14 cellular contexts compared by ENCODE assay signal in genomic region chr15:83733206-83733605, GRCh38.
A peak's percentile ranks its signal among the peaks of the same experiment; 100 is the strongest.
DNase-seq lines count a peak whose midpoint lies in the region; ATAC-seq and TF ChIP-seq lines count a peak whose summit lies in the region.
"Had no signal": no experiment of that assay in that cellular context is flagged by ENCODE, and none has a peak within 500 bp of the region (broad histone marks: within the 10 kb centered on the region; RNA-seq: fewer than 3 reads in every experiment).

No MANE protein-coding gene starts in this region.

- H3K27me3 ChIP-seq in GM23248 (replicated peaks; ENCODE audit: insufficient read depth) (peaks cover 20% of the 10 kb centered on the region; the same call in 1 of the 2 replicates), fibroblast of lung (ENCODE audit: control insufficient read depth, insufficient read depth, low read length) (no peaks in the 10 kb centered on the region), spleen (replicated peaks in 1 of 7) (peaks cover 0 to 8% (median 0%) of the 10 kb centered on the region in 7 donors), tibial nerve (no peaks in the 10 kb centered on the region)

- H3K4me1 ChIP-seq in GM23248 (ENCODE audit: insufficient read depth) (peaks cover 12% of the 10 kb centered on the region; the same call in 1 of the 2 replicates), fibroblast of lung (ENCODE audit: control insufficient read depth, extremely low read depth, insufficient read depth, low read length) (peaks cover 4% of the 10 kb centered on the region), spleen (no peaks in the 10 kb centered on the region), tibial nerve (no peaks in the 10 kb centered on the region)

- no peaks in the 10 kb centered on the region for H3K79me2 ChIP-seq in GM23248 (ENCODE audit: insufficient read depth)
- H3K79me2 ChIP-seq in fibroblast of lung (ENCODE audit: control insufficient read depth, insufficient read depth, low read length): no peaks in the 10 kb centered on the region

- H3K4me2 ChIP-seq in GM23248 (ENCODE audit: unreplicated experiment) (no peak overlapping the region), fibroblast of lung (ENCODE audit: extremely low read depth, insufficient read depth, low read length) (no peak overlapping the region)

- CTCF ChIA-PET in RWPE1 (lab: Yijun Ruan, JAX): no interaction called here

- intact Hi-C loops in spleen (cut with DNase I; ENCODE audit: low total_unique reads): no loop called here

- H4K20me1 ChIP-seq in GM23248 (ENCODE audit: insufficient read depth): no peaks in the 10 kb centered on the region
- H4K20me1 ChIP-seq in fibroblast of lung (ENCODE audit: control insufficient read depth, extremely low read depth, insufficient read depth, low read length): no peaks in the 10 kb centered on the region

- H3K4me3 ChIP-seq in GM23248: no peak overlapping the region
- H3K4me3 ChIP-seq in fibroblast of lung (replicated peaks in 1 of 4; ENCODE audit: control extremely low read depth in 1 of 4, insufficient read depth in 1 of 4, low read depth in 3 of 4, low read length in 4 of 4): no peak overlapping the region
- H3K4me3 ChIP-seq in spleen: no peak overlapping the region
- no peak overlapping the region for H3K4me3 ChIP-seq in tibial nerve

- H3K36me3 ChIP-seq in GM23248 (ENCODE audit: low read depth) (no peaks in the 10 kb centered on the region), fibroblast of lung (ENCODE audit: control insufficient read depth, insufficient read depth, low read length) (no peaks in the 10 kb centered on the region), spleen (no peaks in the 10 kb centered on the region), tibial nerve (no peaks in the 10 kb centered on the region)

- ATAC-seq in HG03460 (IDR thresholded peaks at IDR 0.05; ENCODE audit: unreplicated experiment): no peak

- no peak overlapping the region for H3K27ac ChIP-seq in GM23248
- H3K27ac ChIP-seq in RWPE1: no peak overlapping the region
- H3K27ac ChIP-seq in fibroblast of lung (ENCODE audit: insufficient read depth, low read length): no peak overlapping the region
- no peak overlapping the region for H3K27ac ChIP-seq in spleen
- H3K27ac ChIP-seq in tibial nerve: no peak overlapping the region

- POLR2A ChIA-PET in RWPE1 (lab: Yijun Ruan, JAX; ENCODE audit: low non-redundant PET): no interaction called here

- no peak overlapping the region for H2AFZ ChIP-seq in GM23248
- no peak overlapping the region for H2AFZ ChIP-seq in fibroblast of lung (ENCODE audit: low read length)

- DNase-seq in GM23248 (peak; percentile 46), RWPE1 (ENCODE audit: low spot score) (peak; percentile 97), fibroblast of lung (ENCODE audit: low read depth in 2 of 2) (peak; percentile 9 to 93), renal cortical epithelial cell (ENCODE audit: low read depth) (peak; percentile 99), spleen (no peak), tibial nerve (ENCODE audit: low spot score in 2 of 2) (no peak), AML-193 (lab: John Stamatoyannopoulos, UW) (no peak)
- DNase-seq: activated CD4-positive, alpha-beta T cell treated with anti-CD3 and anti-CD28 coated beads, Interleukin-2, amount 10 ng/mL, durations not matched to agents 24 days and 14 days; activated effector memory CD4-positive, alpha-beta T cell treated with Interleukin-2 at 50 U/mL for 16 hours; CD8-positive, alpha-beta memory T cell; foreskin melanocyte; stimulated activated CD4-positive, alpha-beta T cell treated with anti-CD3 and anti-CD28 coated beads, Interleukin-2, amount 100 ng/mL, for 24 hours; stimulated activated naive CD4-positive, alpha-beta T cell treated with Interleukin-2 at 50 U/mL for 16 hours had no signal

- TF ChIP-seq CTCF in RWPE1 (conservative IDR thresholded peaks at IDR 0.05; ENCODE audit: low read depth): no peak
- TF ChIP-seq CTCF in fibroblast of lung (conservative IDR thresholded peaks at IDR 0.05 in 1 of 2, IDR thresholded peaks at IDR 0.05 in 1 of 2; ENCODE audit: low read depth in 1 of 2, low read length in 2 of 2): no peak
- TF ChIP-seq CTCF in spleen (IDR thresholded peaks at IDR 0.05 in 8 of 11, conservative IDR thresholded peaks at IDR 0.05 in 3 of 11): no peak
- no peak for TF ChIP-seq CTCF in tibial nerve (IDR thresholded peaks at IDR 0.05)

- H3K9ac ChIP-seq in GM23248: no peak overlapping the region
- H3K9ac ChIP-seq in fibroblast of lung (ENCODE audit: insufficient read depth, low read length): no peak overlapping the region

- 0 out of 2 replicates have a peak, but pooled peaks cover 12% of the 10 kb centered on the region for H3F3A ChIP-seq in GM23248 (ENCODE audit: insufficient read depth)

- in situ Hi-C loops in GM23248 (cut with MboI): no loop called here

- H3K9me2 ChIP-seq in GM23248 (ENCODE audit: insufficient read depth): no peaks in the 10 kb centered on the region

- WGBS in GM23248 (ENCODE audit: low coverage in 1 of 2, low lambda C conversion rate in 2 of 2, missing lambda C conversion rate in 2 of 2), 2 experiments: 16 to 17% methylated on average over 2 of the region's 2 CpGs
- 80 to 94% (median 84%) methylated on average over 2 of the region's 2 CpGs for WGBS in spleen, 5 donors
- WGBS in tibial nerve, 2 donors: 74% methylated on average over 2 of the region's 2 CpGs

- TF ChIP-seq EP300 in tibial nerve (IDR thresholded peaks at IDR 0.05): no peak

- no peaks in the 10 kb centered on the region for H3K9me3 ChIP-seq in GM23248 (ENCODE audit: low read depth)
- no peaks in the 10 kb centered on the region for H3K9me3 ChIP-seq in fibroblast of lung (ENCODE audit: control insufficient read depth, insufficient read depth, low read depth, low read length)
- peaks cover 0 to 4% (median 0%) of the 10 kb centered on the region in 8 donors for H3K9me3 ChIP-seq in spleen
- H3K9me3 ChIP-seq in tibial nerve: peaks cover 0 to 4% (median 0%) of the 10 kb centered on the region in 4 donors

- no peak for TF ChIP-seq POLR2A in spleen (IDR thresholded peaks at IDR 0.05)
- TF ChIP-seq POLR2A in tibial nerve (IDR thresholded peaks at IDR 0.05): no peak

Comparison
In these comparisons a context has a peak if more than half of its experiments do, and no peak if none do; other contexts are left out.
1. DNase-seq: peak in GM23248 (single experiment), RWPE1 (single experiment), fibroblast of lung (2 of 2) and renal cortical epithelial cell (single experiment); none in spleen (single experiment), tibial nerve (0 of 2) and AML-193 (0 of 2).